ENCODE assay signal across 1 cellular context in the genomic region with DNA sequence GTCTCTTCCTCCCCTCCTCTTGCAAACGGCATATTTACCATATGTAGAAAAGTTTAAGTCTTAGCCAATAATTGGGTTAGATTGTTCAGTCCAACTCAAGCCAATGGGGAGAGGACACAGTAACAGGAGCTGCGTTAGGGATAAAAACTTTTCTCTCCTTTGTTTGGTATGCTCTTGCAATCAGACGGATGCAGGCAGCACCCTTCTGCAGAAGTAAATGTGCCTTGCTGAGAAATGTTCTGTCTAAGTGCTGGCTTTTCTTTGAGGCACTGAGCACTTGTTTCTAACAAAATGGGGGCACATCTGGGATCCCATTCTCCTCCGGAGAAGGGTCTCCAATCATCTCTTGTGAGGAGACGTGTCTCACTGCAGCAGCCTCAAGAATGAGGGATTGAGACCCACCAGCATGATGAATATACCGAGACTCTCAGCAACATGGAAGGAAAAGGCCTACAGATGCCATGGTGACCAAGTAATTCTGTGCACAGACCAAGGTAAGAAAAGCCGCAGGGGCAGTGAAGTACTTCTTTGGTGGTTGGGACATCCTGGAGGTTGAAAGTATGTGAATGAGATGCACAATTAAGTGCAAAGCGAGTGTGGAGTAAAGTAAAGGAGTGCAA.
TF ChIP-seq lines count a peak whose summit lies in the region.

No MANE protein-coding gene starts in this region.

TF ChIP-seq in H1, 55 proteins besides CTCF, POLR2A, EP300 and RAD21:
- no peak for TF ChIP-seq SP2 (IDR thresholded peaks at IDR 0.05; ENCODE audit: low read length)
- TF ChIP-seq CREB1 (IDR thresholded peaks at IDR 0.05), result no peak
- no peak for TF ChIP-seq HDAC2 (IDR thresholded peaks at IDR 0.05; ENCODE audit: borderline replicate concordance in 1 of 2, low read depth in 2 of 2, low read length in 2 of 2)
- no peak for TF ChIP-seq TAF7 (optimal IDR thresholded peaks at IDR 0.05; ENCODE audit: borderline replicate concordance, low read depth, low read length)
- TF ChIP-seq CEBPB (IDR thresholded peaks at IDR 0.05; ENCODE audit: low read depth, low read length), result no peak
- no peak for TF ChIP-seq PHF8 (conservative IDR thresholded peaks at IDR 0.05; ENCODE audit: low read depth, low read length)
- TF ChIP-seq KDM4A (IDR thresholded peaks at IDR 0.05; ENCODE audit: low read depth, low read length, severe bottlenecking), result peak; percentile 27
- no peak for TF ChIP-seq RBBP5 (IDR thresholded peaks at IDR 0.05; ENCODE audit: borderline replicate concordance, low read depth, low read length)
- TF ChIP-seq, protein P1, sequence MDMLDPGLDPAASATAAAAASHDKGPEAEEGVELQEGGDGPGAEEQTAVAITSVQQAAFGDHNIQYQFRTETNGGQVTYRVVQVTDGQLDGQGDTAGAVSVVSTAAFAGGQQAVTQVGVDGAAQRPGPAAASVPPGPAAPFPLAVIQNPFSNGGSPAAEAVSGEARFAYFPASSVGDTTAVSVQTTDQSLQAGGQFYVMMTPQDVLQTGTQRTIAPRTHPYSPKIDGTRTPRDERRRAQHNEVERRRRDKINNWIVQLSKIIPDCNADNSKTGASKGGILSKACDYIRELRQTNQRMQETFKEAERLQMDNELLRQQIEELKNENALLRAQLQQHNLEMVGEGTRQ (IDR thresholded peaks at IDR 0.05; ENCODE audit: low read length), result no peak
- TF ChIP-seq SP1 (IDR thresholded peaks at IDR 0.05; ENCODE audit: low read depth, low read length), result no peak
- no peak for TF ChIP-seq E2F6 (IDR thresholded peaks at IDR 0.05)
- no peak for TF ChIP-seq KDM1A (IDR thresholded peaks at IDR 0.05; ENCODE audit: borderline replicate concordance, low read length)
- TF ChIP-seq FOSL1 (IDR thresholded peaks at IDR 0.05; ENCODE audit: insufficient read depth, low read depth, low read length), result no peak
- TF ChIP-seq POLR2AphosphoS5 (IDR thresholded peaks at IDR 0.05; ENCODE audit: low read depth, low read length), result peak; percentile 61; the same call in 1 of the 2 replicates
- no peak for TF ChIP-seq CHD2 (IDR thresholded peaks at IDR 0.05; ENCODE audit: low read length)
- no peak for TF ChIP-seq TEAD4 (IDR thresholded peaks at IDR 0.05; ENCODE audit: low read depth, low read length)
- peak; percentile 39; the same call in 1 of the 2 replicates for TF ChIP-seq TBP (IDR thresholded peaks at IDR 0.05; ENCODE audit: low read depth, low read length)
- no peak for TF ChIP-seq TCF12 (IDR thresholded peaks at IDR 0.05; ENCODE audit: low read depth, low read length)
- TF ChIP-seq GTF2F1 (IDR thresholded peaks at IDR 0.05; ENCODE audit: borderline replicate concordance, low read depth, low read length), result no peak
- TF ChIP-seq GABPA (IDR thresholded peaks at IDR 0.05; ENCODE audit: borderline replicate concordance, insufficient read depth, low read length), result no peak
- no peak for TF ChIP-seq CTBP2 (IDR thresholded peaks at IDR 0.05; ENCODE audit: borderline replicate concordance, insufficient read depth, insufficient read length, low read length)
- no peak for TF ChIP-seq RNF2 (IDR thresholded peaks at IDR 0.05; ENCODE audit: borderline replicate concordance, low read depth, low read length, missing control alignments, poor library complexity, severe bottlenecking)
- TF ChIP-seq, protein P2, sequence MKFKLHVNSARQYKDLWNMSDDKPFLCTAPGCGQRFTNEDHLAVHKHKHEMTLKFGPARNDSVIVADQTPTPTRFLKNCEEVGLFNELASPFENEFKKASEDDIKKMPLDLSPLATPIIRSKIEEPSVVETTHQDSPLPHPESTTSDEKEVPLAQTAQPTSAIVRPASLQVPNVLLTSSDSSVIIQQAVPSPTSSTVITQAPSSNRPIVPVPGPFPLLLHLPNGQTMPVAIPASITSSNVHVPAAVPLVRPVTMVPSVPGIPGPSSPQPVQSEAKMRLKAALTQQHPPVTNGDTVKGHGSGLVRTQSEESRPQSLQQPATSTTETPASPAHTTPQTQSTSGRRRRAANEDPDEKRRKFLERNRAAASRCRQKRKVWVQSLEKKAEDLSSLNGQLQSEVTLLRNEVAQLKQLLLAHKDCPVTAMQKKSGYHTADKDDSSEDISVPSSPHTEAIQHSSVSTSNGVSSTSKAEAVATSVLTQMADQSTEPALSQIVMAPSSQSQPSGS (IDR thresholded peaks at IDR 0.05; ENCODE audit: low read length), result no peak
- TF ChIP-seq SIRT6 (IDR thresholded peaks at IDR 0.05; ENCODE audit: low read length), result no peak
- TF ChIP-seq YY1 (IDR thresholded peaks at IDR 0.05; ENCODE audit: low read depth, low read length), result no peak
- no peak for TF ChIP-seq EGR1 (IDR thresholded peaks at IDR 0.05; ENCODE audit: borderline replicate concordance, low read depth, low read length)
- TF ChIP-seq BRCA1 (IDR thresholded peaks at IDR 0.05; ENCODE audit: low read depth, low read length), result no peak
- no peak for TF ChIP-seq SP4 (IDR thresholded peaks at IDR 0.05; ENCODE audit: low read length)
- TF ChIP-seq SRF (IDR thresholded peaks at IDR 0.05; ENCODE audit: low read depth, low read length), result peak; percentile 60; the same call in 1 of the 2 replicates
- TF ChIP-seq HDAC6 (IDR thresholded peaks at IDR 0.05; ENCODE audit: low read depth, low read length), result no peak
- no peak for TF ChIP-seq ASH2L (IDR thresholded peaks at IDR 0.05; ENCODE audit: low read length)
- no peak for TF ChIP-seq JUN (IDR thresholded peaks at IDR 0.05; ENCODE audit: low read depth, low read length)
- TF ChIP-seq, protein P3, sequence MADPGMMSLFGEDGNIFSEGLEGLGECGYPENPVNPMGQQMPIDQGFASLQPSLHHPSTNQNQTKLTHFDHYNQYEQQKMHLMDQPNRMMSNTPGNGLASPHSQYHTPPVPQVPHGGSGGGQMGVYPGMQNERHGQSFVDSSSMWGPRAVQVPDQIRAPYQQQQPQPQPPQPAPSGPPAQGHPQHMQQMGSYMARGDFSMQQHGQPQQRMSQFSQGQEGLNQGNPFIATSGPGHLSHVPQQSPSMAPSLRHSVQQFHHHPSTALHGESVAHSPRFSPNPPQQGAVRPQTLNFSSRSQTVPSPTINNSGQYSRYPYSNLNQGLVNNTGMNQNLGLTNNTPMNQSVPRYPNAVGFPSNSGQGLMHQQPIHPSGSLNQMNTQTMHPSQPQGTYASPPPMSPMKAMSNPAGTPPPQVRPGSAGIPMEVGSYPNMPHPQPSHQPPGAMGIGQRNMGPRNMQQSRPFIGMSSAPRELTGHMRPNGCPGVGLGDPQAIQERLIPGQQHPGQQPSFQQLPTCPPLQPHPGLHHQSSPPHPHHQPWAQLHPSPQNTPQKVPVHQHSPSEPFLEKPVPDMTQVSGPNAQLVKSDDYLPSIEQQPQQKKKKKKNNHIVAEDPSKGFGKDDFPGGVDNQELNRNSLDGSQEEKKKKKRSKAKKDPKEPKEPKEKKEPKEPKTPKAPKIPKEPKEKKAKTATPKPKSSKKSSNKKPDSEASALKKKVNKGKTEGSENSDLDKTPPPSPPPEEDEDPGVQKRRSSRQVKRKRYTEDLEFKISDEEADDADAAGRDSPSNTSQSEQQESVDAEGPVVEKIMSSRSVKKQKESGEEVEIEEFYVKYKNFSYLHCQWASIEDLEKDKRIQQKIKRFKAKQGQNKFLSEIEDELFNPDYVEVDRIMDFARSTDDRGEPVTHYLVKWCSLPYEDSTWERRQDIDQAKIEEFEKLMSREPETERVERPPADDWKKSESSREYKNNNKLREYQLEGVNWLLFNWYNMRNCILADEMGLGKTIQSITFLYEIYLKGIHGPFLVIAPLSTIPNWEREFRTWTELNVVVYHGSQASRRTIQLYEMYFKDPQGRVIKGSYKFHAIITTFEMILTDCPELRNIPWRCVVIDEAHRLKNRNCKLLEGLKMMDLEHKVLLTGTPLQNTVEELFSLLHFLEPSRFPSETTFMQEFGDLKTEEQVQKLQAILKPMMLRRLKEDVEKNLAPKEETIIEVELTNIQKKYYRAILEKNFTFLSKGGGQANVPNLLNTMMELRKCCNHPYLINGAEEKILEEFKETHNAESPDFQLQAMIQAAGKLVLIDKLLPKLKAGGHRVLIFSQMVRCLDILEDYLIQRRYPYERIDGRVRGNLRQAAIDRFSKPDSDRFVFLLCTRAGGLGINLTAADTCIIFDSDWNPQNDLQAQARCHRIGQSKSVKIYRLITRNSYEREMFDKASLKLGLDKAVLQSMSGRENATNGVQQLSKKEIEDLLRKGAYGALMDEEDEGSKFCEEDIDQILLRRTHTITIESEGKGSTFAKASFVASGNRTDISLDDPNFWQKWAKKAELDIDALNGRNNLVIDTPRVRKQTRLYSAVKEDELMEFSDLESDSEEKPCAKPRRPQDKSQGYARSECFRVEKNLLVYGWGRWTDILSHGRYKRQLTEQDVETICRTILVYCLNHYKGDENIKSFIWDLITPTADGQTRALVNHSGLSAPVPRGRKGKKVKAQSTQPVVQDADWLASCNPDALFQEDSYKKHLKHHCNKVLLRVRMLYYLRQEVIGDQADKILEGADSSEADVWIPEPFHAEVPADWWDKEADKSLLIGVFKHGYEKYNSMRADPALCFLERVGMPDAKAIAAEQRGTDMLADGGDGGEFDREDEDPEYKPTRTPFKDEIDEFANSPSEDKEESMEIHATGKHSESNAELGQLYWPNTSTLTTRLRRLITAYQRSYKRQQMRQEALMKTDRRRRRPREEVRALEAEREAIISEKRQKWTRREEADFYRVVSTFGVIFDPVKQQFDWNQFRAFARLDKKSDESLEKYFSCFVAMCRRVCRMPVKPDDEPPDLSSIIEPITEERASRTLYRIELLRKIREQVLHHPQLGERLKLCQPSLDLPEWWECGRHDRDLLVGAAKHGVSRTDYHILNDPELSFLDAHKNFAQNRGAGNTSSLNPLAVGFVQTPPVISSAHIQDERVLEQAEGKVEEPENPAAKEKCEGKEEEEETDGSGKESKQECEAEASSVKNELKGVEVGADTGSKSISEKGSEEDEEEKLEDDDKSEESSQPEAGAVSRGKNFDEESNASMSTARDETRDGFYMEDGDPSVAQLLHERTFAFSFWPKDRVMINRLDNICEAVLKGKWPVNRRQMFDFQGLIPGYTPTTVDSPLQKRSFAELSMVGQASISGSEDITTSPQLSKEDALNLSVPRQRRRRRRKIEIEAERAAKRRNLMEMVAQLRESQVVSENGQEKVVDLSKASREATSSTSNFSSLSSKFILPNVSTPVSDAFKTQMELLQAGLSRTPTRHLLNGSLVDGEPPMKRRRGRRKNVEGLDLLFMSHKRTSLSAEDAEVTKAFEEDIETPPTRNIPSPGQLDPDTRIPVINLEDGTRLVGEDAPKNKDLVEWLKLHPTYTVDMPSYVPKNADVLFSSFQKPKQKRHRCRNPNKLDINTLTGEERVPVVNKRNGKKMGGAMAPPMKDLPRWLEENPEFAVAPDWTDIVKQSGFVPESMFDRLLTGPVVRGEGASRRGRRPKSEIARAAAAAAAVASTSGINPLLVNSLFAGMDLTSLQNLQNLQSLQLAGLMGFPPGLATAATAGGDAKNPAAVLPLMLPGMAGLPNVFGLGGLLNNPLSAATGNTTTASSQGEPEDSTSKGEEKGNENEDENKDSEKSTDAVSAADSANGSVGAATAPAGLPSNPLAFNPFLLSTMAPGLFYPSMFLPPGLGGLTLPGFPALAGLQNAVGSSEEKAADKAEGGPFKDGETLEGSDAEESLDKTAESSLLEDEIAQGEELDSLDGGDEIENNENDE (IDR thresholded peaks at IDR 0.05; ENCODE audit: insufficient replicate concordance, low read length), result no peak
- TF ChIP-seq TAF1 (IDR thresholded peaks at IDR 0.05; ENCODE audit: low read depth, low read length), result peak; percentile 58; the same call in 1 of the 2 replicates
- TF ChIP-seq BACH1 (IDR thresholded peaks at IDR 0.05; ENCODE audit: low read length), result no peak
- no peak for TF ChIP-seq NRF1 (IDR thresholded peaks at IDR 0.05; ENCODE audit: low read depth, low read length)
- TF ChIP-seq CBX5 (IDR thresholded peaks at IDR 0.05; ENCODE audit: low read depth, low read length), result no peak
- TF ChIP-seq SIN3A (conservative IDR thresholded peaks at IDR 0.05 in 1 of 2, IDR thresholded peaks at IDR 0.05 in 1 of 2; ENCODE audit: low read depth in 1 of 2, low read length in 2 of 2), result no peak
- TF ChIP-seq, protein P4, sequence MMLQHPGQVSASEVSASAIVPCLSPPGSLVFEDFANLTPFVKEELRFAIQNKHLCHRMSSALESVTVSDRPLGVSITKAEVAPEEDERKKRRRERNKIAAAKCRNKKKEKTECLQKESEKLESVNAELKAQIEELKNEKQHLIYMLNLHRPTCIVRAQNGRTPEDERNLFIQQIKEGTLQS (IDR thresholded peaks at IDR 0.05; ENCODE audit: insufficient read depth, low read depth, low read length), result no peak
- no peak for TF ChIP-seq RXRA (IDR thresholded peaks at IDR 0.05; ENCODE audit: insufficient read depth, low read depth, low read length)
- no peak for TF ChIP-seq SIX5 (IDR thresholded peaks at IDR 0.05; ENCODE audit: low read depth, low read length)
- TF ChIP-seq JUND (IDR thresholded peaks at IDR 0.05; ENCODE audit: low read length), result no peak
